9 cellular contexts compared by ENCODE assay signal in the genomic region with DNA sequence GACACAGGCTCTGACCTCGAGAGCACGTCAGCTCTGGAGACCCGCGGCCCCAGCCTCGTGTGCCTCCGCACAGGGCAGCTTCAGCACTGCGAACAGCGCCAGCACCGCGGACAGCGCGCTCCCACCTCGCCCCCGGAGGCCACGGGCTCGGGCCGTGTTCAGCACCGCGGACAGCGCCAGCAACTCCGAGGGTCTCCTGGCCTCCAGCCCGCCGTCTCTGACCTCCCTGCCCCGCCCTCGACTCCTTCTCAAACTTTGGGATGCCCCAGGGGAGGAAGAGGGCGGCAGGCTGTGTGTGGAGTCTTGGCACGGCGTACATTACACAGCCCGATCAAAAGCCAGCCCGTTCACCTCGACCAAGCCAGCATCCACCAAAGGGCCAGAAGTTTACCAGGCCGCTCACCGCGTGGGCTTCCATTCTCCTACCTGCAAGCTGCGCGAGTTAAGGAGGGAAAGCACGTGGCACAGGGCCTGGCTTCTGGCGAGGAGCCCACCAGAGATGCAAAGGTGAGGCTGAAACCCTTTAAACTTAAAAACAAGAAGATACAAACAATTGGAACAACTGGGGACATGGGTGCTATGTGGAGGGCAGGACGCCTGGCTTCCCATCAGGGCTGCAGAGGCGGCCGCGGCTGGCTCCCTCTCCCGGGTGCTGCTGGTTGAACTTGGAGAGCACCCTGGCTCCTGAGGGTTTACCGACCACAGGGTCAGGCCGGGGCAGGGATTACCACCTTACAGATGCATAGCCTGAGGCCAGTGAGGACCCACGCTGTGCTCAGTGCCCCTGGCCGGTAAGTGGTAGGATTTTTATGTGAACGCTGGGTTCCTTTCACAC. TPM values are rescaled to one million over a fixed set of nuclear protein-coding genes. Genes with fewer than 3 reads are reported as not detected.
DNase-seq lines count a peak whose midpoint lies in the region; TF ChIP-seq lines count a peak whose summit lies in the region.
"Had no signal": no experiment of that assay in that cellular context is flagged by ENCODE, and none has a peak within 500 bp of the region (broad histone marks: within the 10 kb centered on the region; RNA-seq: fewer than 3 reads in every experiment).

No MANE protein-coding gene starts in this region.

- no peaks in the 10 kb centered on the region for H3K9me3 Mint-ChIP-seq in MCF 10A (ENCODE audit: unreplicated experiment)

- no TSS peak for BruUV-seq in MCF 10A (replicated peaks; lab: Mats Ljungman, UMichigan)

- WGBS in thyroid gland, 2 donors: 19 to 37% methylated on average over 34 to 46 of the region's 48 CpGs

- peak; percentile 41 for DNase-seq in GDM1 (lab: John Stamatoyannopoulos, UW)
- DNase-seq in MCF 10A (ENCODE audit: unreplicated experiment): peak; percentile 11
- DNase-seq in left kidney (ENCODE audit: low read depth, low spot score): peak; percentile 94
- peak; percentile 48 to 65 for DNase-seq in thyroid gland
- no peak for DNase-seq in medulla oblongata (ENCODE audit: extremely low spot score)
- no peak for DNase-seq in OCI-M2 (lab: John Stamatoyannopoulos, UW; ENCODE audit: unreplicated experiment)
- DNase-seq in DMS153 treated with DMSO at 0.1 percent for 48 hours (lab: John Stamatoyannopoulos, UW; ENCODE audit: unreplicated experiment): no peak

- CTCF ChIA-PET in MCF 10A (lab: Yijun Ruan, JAX): no interaction called here

- TF ChIP-seq POLR2A in thyroid gland (IDR thresholded peaks at IDR 0.05): no peak

- H3K27me3 Mint-ChIP-seq in MCF 10A (ENCODE audit: insufficient read depth, unreplicated experiment): peaks cover 21% of the 10 kb centered on the region

- no peaks in the 10 kb centered on the region for H3K36me3 Mint-ChIP-seq in MCF 10A (ENCODE audit: insufficient read depth, unreplicated experiment)

- H3K9me3 ChIP-seq in thyroid gland: no peaks in the 10 kb centered on the region

- intact Hi-C loops in MCF 10A (cut with micrococcal nuclease): no loop called here
- intact Hi-C loops in thyroid gland (cut with DNase I): no loop called here

- H3K27ac ChIP-seq in thyroid gland: no peak overlapping the region
- H3K27ac ChIP-seq: skin epidermis had no signal

- no peak overlapping the region for H3K4me3 ChIP-seq in thyroid gland (replicated peaks in 1 of 3)
- H3K4me3 ChIP-seq: skin epidermis had no signal

- TF ChIP-seq CTCF in MCF 10A (IDR thresholded peaks at IDR 0.05; ENCODE audit: unreplicated experiment) (no peak), thyroid gland (IDR thresholded peaks at IDR 0.05) (no peak)

- no peaks in the 10 kb centered on the region for H3K4me1 Mint-ChIP-seq in MCF 10A (ENCODE audit: insufficient read depth, unreplicated experiment)

- peaks cover 23% of the 10 kb centered on the region for H3K27me3 ChIP-seq in thyroid gland

- POLR2A ChIA-PET in MCF 10A (lab: Yijun Ruan, JAX): no interaction called here

- no peaks in the 10 kb centered on the region for H3K4me1 ChIP-seq in thyroid gland

- no peak overlapping the region for H3K4me3 Mint-ChIP-seq in MCF 10A (ENCODE audit: unreplicated experiment)

- no peaks in the 10 kb centered on the region for H3K36me3 ChIP-seq in thyroid gland

- H3K27ac Mint-ChIP-seq in MCF 10A (ENCODE audit: low read depth, unreplicated experiment): no peak overlapping the region

TF ChIP-seq in PFSK-1, 5 proteins besides CTCF, POLR2A, EP300 and RAD21:
- TF ChIP-seq FOXP2 (optimal IDR thresholded peaks at IDR 0.05; ENCODE audit: borderline replicate concordance, extremely low read depth, extremely low read length, insufficient read depth): peak; percentile 57
- TF ChIP-seq, protein P1, sequence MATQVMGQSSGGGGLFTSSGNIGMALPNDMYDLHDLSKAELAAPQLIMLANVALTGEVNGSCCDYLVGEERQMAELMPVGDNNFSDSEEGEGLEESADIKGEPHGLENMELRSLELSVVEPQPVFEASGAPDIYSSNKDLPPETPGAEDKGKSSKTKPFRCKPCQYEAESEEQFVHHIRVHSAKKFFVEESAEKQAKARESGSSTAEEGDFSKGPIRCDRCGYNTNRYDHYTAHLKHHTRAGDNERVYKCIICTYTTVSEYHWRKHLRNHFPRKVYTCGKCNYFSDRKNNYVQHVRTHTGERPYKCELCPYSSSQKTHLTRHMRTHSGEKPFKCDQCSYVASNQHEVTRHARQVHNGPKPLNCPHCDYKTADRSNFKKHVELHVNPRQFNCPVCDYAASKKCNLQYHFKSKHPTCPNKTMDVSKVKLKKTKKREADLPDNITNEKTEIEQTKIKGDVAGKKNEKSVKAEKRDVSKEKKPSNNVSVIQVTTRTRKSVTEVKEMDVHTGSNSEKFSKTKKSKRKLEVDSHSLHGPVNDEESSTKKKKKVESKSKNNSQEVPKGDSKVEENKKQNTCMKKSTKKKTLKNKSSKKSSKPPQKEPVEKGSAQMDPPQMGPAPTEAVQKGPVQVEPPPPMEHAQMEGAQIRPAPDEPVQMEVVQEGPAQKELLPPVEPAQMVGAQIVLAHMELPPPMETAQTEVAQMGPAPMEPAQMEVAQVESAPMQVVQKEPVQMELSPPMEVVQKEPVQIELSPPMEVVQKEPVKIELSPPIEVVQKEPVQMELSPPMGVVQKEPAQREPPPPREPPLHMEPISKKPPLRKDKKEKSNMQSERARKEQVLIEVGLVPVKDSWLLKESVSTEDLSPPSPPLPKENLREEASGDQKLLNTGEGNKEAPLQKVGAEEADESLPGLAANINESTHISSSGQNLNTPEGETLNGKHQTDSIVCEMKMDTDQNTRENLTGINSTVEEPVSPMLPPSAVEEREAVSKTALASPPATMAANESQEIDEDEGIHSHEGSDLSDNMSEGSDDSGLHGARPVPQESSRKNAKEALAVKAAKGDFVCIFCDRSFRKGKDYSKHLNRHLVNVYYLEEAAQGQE (IDR thresholded peaks at IDR 0.05; ENCODE audit: insufficient read depth in 1 of 2, low read depth in 2 of 2, low read length in 2 of 2): peak; percentile 98
- TF ChIP-seq TAF1 (IDR thresholded peaks at IDR 0.05; ENCODE audit: borderline replicate concordance, insufficient read depth, low read length): no peak
- TF ChIP-seq SIN3A (IDR thresholded peaks at IDR 0.05; ENCODE audit: borderline replicate concordance, insufficient read depth, low read length): peak; percentile 99

RNA-seq across cellular contexts. Expression of gene NKX1-1, which starts 4.5 kb away (rescaled TPM):
- not detected for polyA plus RNA-seq in PFSK-1 (2012; ENCODE audit: insufficient read length, low read depth)
- total RNA-seq in MCF 10A (2022): not detected in 2 replicates
- not detected for total RNA-seq in thyroid gland

Comparison
In these comparisons a context has a peak if more than half of its experiments do, and no peak if none do; other contexts are left out.
1. DNase-seq: peak in GDM1 (single experiment), MCF 10A (single experiment), left kidney (single experiment) and thyroid gland (2 of 2); none in medulla oblongata (single experiment), OCI-M2 (single experiment) and DMS153 treated with DMSO at 0.1 percent for 48 hours (single experiment).